1 cellular context compared by ENCODE assay signal in genomic region chr15:92881838-92882696, GRCh38.
TF ChIP-seq lines count a peak whose summit lies in the region.

No MANE protein-coding gene starts in this region.

TF ChIP-seq in GM12878, 131 proteins besides CTCF, POLR2A, EP300 and RAD21 (continued from another document and continues in another):
- no peak for TF ChIP-seq ELK1 (IDR thresholded peaks at IDR 0.05; ENCODE audit: low read depth, low read length)
- TF ChIP-seq ZNF207 (IDR thresholded peaks at IDR 0.05; ENCODE audit: borderline replicate concordance) = peak; percentile 28; the same call in 1 of the 2 replicates
- no peak for TF ChIP-seq KAT2A (conservative IDR thresholded peaks at IDR 0.05; ENCODE audit: control insufficient read depth, low read depth, low read length)
- peak; percentile 29; the same call in 1 of the 2 replicates for TF ChIP-seq SPI1 (IDR thresholded peaks at IDR 0.05; ENCODE audit: borderline replicate concordance, insufficient read depth, low read depth, low read length)
- peak; percentile 83 for TF ChIP-seq ZNF687 (IDR thresholded peaks at IDR 0.05)
- no peak for TF ChIP-seq CHD4 (IDR thresholded peaks at IDR 0.05)
- no peak for TF ChIP-seq IKZF1 (conservative IDR thresholded peaks at IDR 0.05)
- TF ChIP-seq MTA3 (IDR thresholded peaks at IDR 0.05; ENCODE audit: borderline replicate concordance, low read length) = peak; percentile 75; the same call in 1 of the 2 replicates
- no peak for TF ChIP-seq IRF4 (IDR thresholded peaks at IDR 0.05; ENCODE audit: low read depth, low read length)
- peak; percentile 20; the same call in 1 of the 2 replicates for TF ChIP-seq RELB (IDR thresholded peaks at IDR 0.05; ENCODE audit: low read depth)
- peak; percentile 82 for TF ChIP-seq KLF5 (IDR thresholded peaks at IDR 0.05; ENCODE audit: partially characterized antibody)
- TF ChIP-seq ESRRA (IDR thresholded peaks at IDR 0.05; ENCODE audit: low read length) = no peak
- no peak for TF ChIP-seq NR2C1 (IDR thresholded peaks at IDR 0.05)
- TF ChIP-seq, protein P1, sequence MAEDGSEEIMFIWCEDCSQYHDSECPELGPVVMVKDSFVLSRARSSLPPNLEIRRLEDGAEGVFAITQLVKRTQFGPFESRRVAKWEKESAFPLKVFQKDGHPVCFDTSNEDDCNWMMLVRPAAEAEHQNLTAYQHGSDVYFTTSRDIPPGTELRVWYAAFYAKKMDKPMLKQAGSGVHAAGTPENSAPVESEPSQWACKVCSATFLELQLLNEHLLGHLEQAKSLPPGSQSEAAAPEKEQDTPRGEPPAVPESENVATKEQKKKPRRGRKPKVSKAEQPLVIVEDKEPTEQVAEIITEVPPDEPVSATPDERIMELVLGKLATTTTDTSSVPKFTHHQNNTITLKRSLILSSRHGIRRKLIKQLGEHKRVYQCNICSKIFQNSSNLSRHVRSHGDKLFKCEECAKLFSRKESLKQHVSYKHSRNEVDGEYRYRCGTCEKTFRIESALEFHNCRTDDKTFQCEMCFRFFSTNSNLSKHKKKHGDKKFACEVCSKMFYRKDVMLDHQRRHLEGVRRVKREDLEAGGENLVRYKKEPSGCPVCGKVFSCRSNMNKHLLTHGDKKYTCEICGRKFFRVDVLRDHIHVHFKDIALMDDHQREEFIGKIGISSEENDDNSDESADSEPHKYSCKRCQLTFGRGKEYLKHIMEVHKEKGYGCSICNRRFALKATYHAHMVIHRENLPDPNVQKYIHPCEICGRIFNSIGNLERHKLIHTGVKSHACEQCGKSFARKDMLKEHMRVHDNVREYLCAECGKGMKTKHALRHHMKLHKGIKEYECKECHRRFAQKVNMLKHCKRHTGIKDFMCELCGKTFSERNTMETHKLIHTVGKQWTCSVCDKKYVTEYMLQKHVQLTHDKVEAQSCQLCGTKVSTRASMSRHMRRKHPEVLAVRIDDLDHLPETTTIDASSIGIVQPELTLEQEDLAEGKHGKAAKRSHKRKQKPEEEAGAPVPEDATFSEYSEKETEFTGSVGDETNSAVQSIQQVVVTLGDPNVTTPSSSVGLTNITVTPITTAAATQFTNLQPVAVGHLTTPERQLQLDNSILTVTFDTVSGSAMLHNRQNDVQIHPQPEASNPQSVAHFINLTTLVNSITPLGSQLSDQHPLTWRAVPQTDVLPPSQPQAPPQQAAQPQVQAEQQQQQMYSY (CRISPR knock-in tag; IDR thresholded peaks at IDR 0.05) = no peak
- TF ChIP-seq SIN3A (IDR thresholded peaks at IDR 0.05; ENCODE audit: low read depth, low read length) = peak; percentile 23; the same call in 1 of the 2 replicates
- no peak for TF ChIP-seq BCL11A (IDR thresholded peaks at IDR 0.05; ENCODE audit: low read depth, low read length)
- TF ChIP-seq SMAD1 (IDR thresholded peaks at IDR 0.05; ENCODE audit: low read depth, partially characterized antibody) = peak; percentile 94
- no peak for TF ChIP-seq YBX1 (IDR thresholded peaks at IDR 0.05)
- TF ChIP-seq ATF7 (IDR thresholded peaks at IDR 0.05; ENCODE audit: low read depth) = no peak; the same call in 1 of the 2 replicates
- no peak for TF ChIP-seq ATF2 (IDR thresholded peaks at IDR 0.05; ENCODE audit: low read length)
- TF ChIP-seq RCOR1 (conservative IDR thresholded peaks at IDR 0.05; ENCODE audit: low read depth, low read length) = no peak
- TF ChIP-seq SREBF1 (IDR thresholded peaks at IDR 0.05; ENCODE audit: low read length) = no peak
- no peak for TF ChIP-seq BACH1 (IDR thresholded peaks at IDR 0.05; ENCODE audit: borderline replicate concordance)
- TF ChIP-seq, protein P2, sequence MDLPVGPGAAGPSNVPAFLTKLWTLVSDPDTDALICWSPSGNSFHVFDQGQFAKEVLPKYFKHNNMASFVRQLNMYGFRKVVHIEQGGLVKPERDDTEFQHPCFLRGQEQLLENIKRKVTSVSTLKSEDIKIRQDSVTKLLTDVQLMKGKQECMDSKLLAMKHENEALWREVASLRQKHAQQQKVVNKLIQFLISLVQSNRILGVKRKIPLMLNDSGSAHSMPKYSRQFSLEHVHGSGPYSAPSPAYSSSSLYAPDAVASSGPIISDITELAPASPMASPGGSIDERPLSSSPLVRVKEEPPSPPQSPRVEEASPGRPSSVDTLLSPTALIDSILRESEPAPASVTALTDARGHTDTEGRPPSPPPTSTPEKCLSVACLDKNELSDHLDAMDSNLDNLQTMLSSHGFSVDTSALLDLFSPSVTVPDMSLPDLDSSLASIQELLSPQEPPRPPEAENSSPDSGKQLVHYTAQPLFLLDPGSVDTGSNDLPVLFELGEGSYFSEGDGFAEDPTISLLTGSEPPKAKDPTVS (IDR thresholded peaks at IDR 0.05; ENCODE audit: low read depth, low read length) = no peak
- TF ChIP-seq, protein P3, sequence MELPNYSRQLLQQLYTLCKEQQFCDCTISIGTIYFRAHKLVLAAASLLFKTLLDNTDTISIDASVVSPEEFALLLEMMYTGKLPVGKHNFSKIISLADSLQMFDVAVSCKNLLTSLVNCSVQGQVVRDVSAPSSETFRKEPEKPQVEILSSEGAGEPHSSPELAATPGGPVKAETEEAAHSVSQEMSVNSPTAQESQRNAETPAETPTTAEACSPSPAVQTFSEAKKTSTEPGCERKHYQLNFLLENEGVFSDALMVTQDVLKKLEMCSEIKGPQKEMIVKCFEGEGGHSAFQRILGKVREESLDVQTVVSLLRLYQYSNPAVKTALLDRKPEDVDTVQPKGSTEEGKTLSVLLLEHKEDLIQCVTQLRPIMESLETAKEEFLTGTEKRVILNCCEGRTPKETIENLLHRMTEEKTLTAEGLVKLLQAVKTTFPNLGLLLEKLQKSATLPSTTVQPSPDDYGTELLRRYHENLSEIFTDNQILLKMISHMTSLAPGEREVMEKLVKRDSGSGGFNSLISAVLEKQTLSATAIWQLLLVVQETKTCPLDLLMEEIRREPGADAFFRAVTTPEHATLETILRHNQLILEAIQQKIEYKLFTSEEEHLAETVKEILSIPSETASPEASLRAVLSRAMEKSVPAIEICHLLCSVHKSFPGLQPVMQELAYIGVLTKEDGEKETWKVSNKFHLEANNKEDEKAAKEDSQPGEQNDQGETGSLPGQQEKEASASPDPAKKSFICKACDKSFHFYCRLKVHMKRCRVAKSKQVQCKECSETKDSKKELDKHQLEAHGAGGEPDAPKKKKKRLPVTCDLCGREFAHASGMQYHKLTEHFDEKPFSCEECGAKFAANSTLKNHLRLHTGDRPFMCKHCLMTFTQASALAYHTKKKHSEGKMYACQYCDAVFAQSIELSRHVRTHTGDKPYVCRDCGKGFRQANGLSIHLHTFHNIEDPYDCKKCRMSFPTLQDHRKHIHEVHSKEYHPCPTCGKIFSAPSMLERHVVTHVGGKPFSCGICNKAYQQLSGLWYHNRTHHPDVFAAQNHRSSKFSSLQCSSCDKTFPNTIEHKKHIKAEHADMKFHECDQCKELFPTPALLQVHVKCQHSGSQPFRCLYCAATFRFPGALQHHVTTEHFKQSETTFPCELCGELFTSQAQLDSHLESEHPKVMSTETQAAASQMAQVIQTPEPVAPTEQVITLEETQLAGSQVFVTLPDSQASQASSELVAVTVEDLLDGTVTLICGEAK (IDR thresholded peaks at IDR 0.05; ENCODE audit: borderline replicate concordance) = peak; percentile 23; the same call in 1 of the 2 replicates
- TF ChIP-seq FOXM1 (IDR thresholded peaks at IDR 0.05; ENCODE audit: low read depth, low read length) = no peak
- TF ChIP-seq SUZ12 (IDR thresholded peaks at IDR 0.05; ENCODE audit: unreplicated experiment) = no peak
- TF ChIP-seq CBFB (IDR thresholded peaks at IDR 0.05; ENCODE audit: low read depth) = peak; percentile 73
- TF ChIP-seq E4F1 (IDR thresholded peaks at IDR 0.05; ENCODE audit: borderline replicate concordance, partially characterized antibody) = peak; percentile 71
- TF ChIP-seq NR2C2 (IDR thresholded peaks at IDR 0.05; ENCODE audit: borderline replicate concordance, control insufficient read depth, insufficient read length, low read depth) = no peak
- TF ChIP-seq SKIL (IDR thresholded peaks at IDR 0.05; ENCODE audit: low read depth, poor library complexity, severe bottlenecking) = peak; percentile 51
- TF ChIP-seq LARP7 (IDR thresholded peaks at IDR 0.05) = no peak
- TF ChIP-seq SREBF2 (IDR thresholded peaks at IDR 0.05; ENCODE audit: low read length) = no peak
